In the genomic region with DNA sequence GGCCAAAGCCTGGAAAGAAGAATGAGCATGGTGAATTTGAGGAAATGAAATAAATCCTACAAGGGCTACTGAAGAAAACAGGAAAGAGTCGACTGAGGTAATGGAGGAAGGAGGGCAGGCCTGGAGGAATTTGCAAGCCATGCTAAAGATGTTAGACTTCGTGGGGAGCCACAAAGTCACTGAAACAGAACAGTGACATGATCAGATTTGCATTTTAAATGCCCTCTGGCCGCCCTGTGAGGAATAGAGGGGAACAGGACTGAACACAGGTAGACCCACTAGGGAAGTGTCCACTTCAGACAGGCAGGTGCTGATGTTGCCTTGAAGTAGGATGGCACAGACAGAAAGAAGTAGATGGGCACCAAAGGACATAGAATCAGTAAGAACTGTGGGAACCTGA, we compare ENCODE assay signal across 16 cellular contexts. TPM values are rescaled to one million over a fixed set of nuclear protein-coding genes. Genes with fewer than 3 reads are reported as not detected.
DNase-seq lines count a peak whose midpoint lies in the region; ATAC-seq, FAIRE-seq and TF ChIP-seq lines count a peak whose summit lies in the region.
"Had no signal": no experiment of that assay in that cellular context is flagged by ENCODE, and none has a peak within 500 bp of the region (broad histone marks: within the 10 kb centered on the region; RNA-seq: fewer than 3 reads in every experiment).

No MANE protein-coding gene starts in this region.

- TF ChIP-seq POLR2A in GM12891 (IDR thresholded peaks at IDR 0.05; ENCODE audit: low read depth, low read length), result no peak

- H4K20me1 ChIP-seq in OCI-LY1 (ENCODE audit: insufficient read depth, low read length) (no peaks in the 10 kb centered on the region), keratinocyte (ENCODE audit: control insufficient read depth, extremely low read depth, insufficient read depth, low read length) (no peaks in the 10 kb centered on the region)

- H3K9me3 ChIP-seq in OCI-LY1 (ENCODE audit: low read length), result no peaks in the 10 kb centered on the region
- H3K9me3 ChIP-seq in keratinocyte (ENCODE audit: control insufficient read depth, low read depth, low read length), result no peaks in the 10 kb centered on the region
- H3K9me3 ChIP-seq: MG63 had no signal

- H3K9me1 ChIP-seq in keratinocyte (ENCODE audit: control insufficient read depth, extremely low read depth, insufficient read depth, low read length), result no peaks in the 10 kb centered on the region

- ATAC-seq in HG03025 (IDR thresholded peaks at IDR 0.05; ENCODE audit: low FRiP score, unreplicated experiment), result no peak
- ATAC-seq: HepG2 had no signal

- H3K36me3 ChIP-seq in OCI-LY1 (ENCODE audit: insufficient read depth, low read length) (0 out of 2 replicates have a peak, but pooled peaks cover 7% of the 10 kb centered on the region), keratinocyte (ENCODE audit: control insufficient read depth in 2 of 2, extremely low read depth in 1 of 2, insufficient read depth in 2 of 2, low read length in 2 of 2) (no peaks in the 10 kb centered on the region)
- H3K36me3 ChIP-seq: MG63 had no signal

- no peaks in the 10 kb centered on the region for H3F3A ChIP-seq in OCI-LY1 (ENCODE audit: insufficient read depth, low read length)

- no peaks in the 10 kb centered on the region for H3K9me2 ChIP-seq in OCI-LY1 (ENCODE audit: low read depth, low read length)

- peak overlapping the region; percentile 8 for H3K27ac ChIP-seq in OCI-LY1 (ENCODE audit: low read depth, low read length, poor library complexity, severe bottlenecking)
- H3K27ac ChIP-seq in keratinocyte (ENCODE audit: control insufficient read depth, insufficient read depth, low read length), result no peak overlapping the region
- H3K27ac ChIP-seq in caudate nucleus (ENCODE audit: low read depth, low read length), result no peak overlapping the region
- H3K27ac ChIP-seq: KMS-11 had no signal

- no peaks in the 10 kb centered on the region for H3K27me3 ChIP-seq in OCI-LY1 (ENCODE audit: insufficient read depth, low read length)
- no peaks in the 10 kb centered on the region for H3K27me3 ChIP-seq in keratinocyte (ENCODE audit: control insufficient read depth, extremely low read depth, insufficient read depth, low read length)
- H3K27me3 ChIP-seq: MG63 had no signal

- dilution Hi-C loops in keratinocyte (cut with MboI; ENCODE audit: extremely low pct_ligation_motif_present, low sequenced_read_pairs), result no loop called here

- no peak overlapping the region for H3K9ac ChIP-seq in OCI-LY1 (ENCODE audit: low read length)
- H3K9ac ChIP-seq in keratinocyte (ENCODE audit: control insufficient read depth, extremely low read depth, insufficient read depth, low read length), result no peak overlapping the region
- H3K9ac ChIP-seq: KMS-11 had no signal

- H3K4me3 ChIP-seq in OCI-LY1 (ENCODE audit: low read depth, low read length, poor library complexity, severe bottlenecking), result no peak overlapping the region
- H3K4me3 ChIP-seq in keratinocyte (ENCODE audit: control insufficient read depth in 2 of 3, extremely low read depth in 1 of 3, insufficient read depth in 2 of 3, low read depth in 1 of 3, low read length in 3 of 3), result no peak overlapping the region
- H3K4me3 ChIP-seq: MG63 had no signal

- H3K79me2 ChIP-seq in OCI-LY1 (ENCODE audit: insufficient read depth, low read length) (no peaks in the 10 kb centered on the region), keratinocyte (ENCODE audit: control insufficient read depth, insufficient read depth, low read length) (no peaks in the 10 kb centered on the region)

- TF ChIP-seq CTCF in OCI-LY1 (IDR thresholded peaks at IDR 0.05; ENCODE audit: low read length) (no peak), keratinocyte (optimal IDR thresholded peaks at IDR 0.05 in 1 of 3, IDR thresholded peaks at IDR 0.05 in 1 of 3, conservative IDR thresholded peaks at IDR 0.05 in 1 of 3; ENCODE audit: extremely low read depth in 1 of 3, insufficient read depth in 2 of 3, low read length in 3 of 3) (no peak)

- FAIRE-seq in GM12891 (lab: Jason Lieb, UNC) (peak; percentile 71), GM19239 (lab: Jason Lieb, UNC) (peak; percentile 61), keratinocyte (lab: Jason Lieb, UNC) (peak; percentile 5)
- FAIRE-seq: H1, HepG2 had no signal

- H3K4me2 ChIP-seq in OCI-LY1 (ENCODE audit: low read length), result no peak overlapping the region
- H3K4me2 ChIP-seq in keratinocyte (ENCODE audit: control insufficient read depth, extremely low read depth, insufficient read depth, low read depth, low read length), result no peak overlapping the region
- H3K4me2 ChIP-seq: KMS-11 had no signal

- peaks cover 11% of the 10 kb centered on the region for H3K4me1 ChIP-seq in OCI-LY1 (ENCODE audit: insufficient read depth, low read length, severe bottlenecking)
- no peaks in the 10 kb centered on the region for H3K4me1 ChIP-seq in keratinocyte (ENCODE audit: control insufficient read depth, extremely low read depth, insufficient read depth, low read length)

- H2AFZ ChIP-seq in OCI-LY1 (ENCODE audit: low read length) (no peak overlapping the region), keratinocyte (ENCODE audit: control insufficient read depth, low read length) (no peak overlapping the region)

- no peak for DNase-seq in GM12891 (ENCODE audit: insufficient read length, low spot score)
- DNase-seq in GM19239 (ENCODE audit: insufficient read length, low spot score), result no peak
- DNase-seq in keratinocyte (ENCODE audit: low read depth, low spot score), result no peak
- no peak for DNase-seq in islet precursor cell
- DNase-seq in caudate nucleus (lab: John Stamatoyannopoulos, UW), result no peak
- DNase-seq: ACHN, AML-193, MG63, NCI-H1092, NCI-H524, SW 1271 had no signal

TF ChIP-seq in GM12891, 5 proteins besides CTCF, POLR2A, EP300 and RAD21:
- TF ChIP-seq POU2F2 (IDR thresholded peaks at IDR 0.05; ENCODE audit: low read depth, low read length) (peak; percentile 53), SPI1 (IDR thresholded peaks at IDR 0.05; ENCODE audit: low read depth, low read length) (no peak), POLR2AphosphoS5 (IDR thresholded peaks at IDR 0.05; ENCODE audit: low read depth, low read length) (no peak)

RNA-seq across cellular contexts. Expression of gene RLN1, which starts 42.8 kb away (rescaled TPM):
- 0.55 TPM for polyA plus RNA-seq in GM12891 (2012; ENCODE audit: low read depth, missing spikeins)
- polyA plus RNA-seq in keratinocyte, result 0.10 to 0.19 TPM in 2 of 3 replicates, not detected in the other
- polyA plus RNA-seq in keratinocyte (2011; ENCODE audit: low read depth), result not detected
- polyA plus RNA-seq in keratinocyte (2011; cell fraction: cytosol; rRNA removed), result 0.10 and 0.22 TPM in 2 replicates
- not detected in 2 replicates for polyA plus RNA-seq in keratinocyte (2011; cell fraction: nucleus; rRNA removed)
- 0.22 TPM in 1 of 2 replicates, not detected in the other for polyA plus RNA-seq in keratinocyte (2012; ENCODE audit: low replicate concordance)
- 0.26 TPM in 1 of 3 replicates, not detected in the others for polyA minus RNA-seq in keratinocyte
- polyA minus RNA-seq in keratinocyte (2011; cell fraction: cytosol; rRNA and poly(A)+ RNA removed), result not detected
- polyA minus RNA-seq in keratinocyte (2011; cell fraction: nucleus; rRNA and poly(A)+ RNA removed), result not detected in 2 replicates
- polyA plus RNA-seq: HepG2 had no signal

RNA-seq across cellular contexts. Expression of gene PLGRKT, which starts 55.2 kb away (rescaled TPM):
- 28.5 TPM for polyA plus RNA-seq in GM12891 (2012; ENCODE audit: low read depth, missing spikeins)
- 16.9 to 35.2 TPM (median 28.6 TPM) in 3 replicates for polyA plus RNA-seq in keratinocyte
- polyA plus RNA-seq in keratinocyte (2011; ENCODE audit: low read depth), result 2.9 TPM
- polyA plus RNA-seq in keratinocyte (2011; cell fraction: cytosol; rRNA removed), result 23.3 and 35.5 TPM in 2 replicates
- polyA plus RNA-seq in keratinocyte (2011; cell fraction: nucleus; rRNA removed), result 10.1 and 11.4 TPM in 2 replicates
- polyA plus RNA-seq in keratinocyte (2012; ENCODE audit: low replicate concordance), result 20.4 and 41.0 TPM in 2 replicates
- 0.72 to 7.6 TPM (median 3.5 TPM) in 3 replicates for polyA minus RNA-seq in keratinocyte
- polyA minus RNA-seq in keratinocyte (2011; cell fraction: cytosol; rRNA and poly(A)+ RNA removed), result 14.0 TPM
- 4.0 and 4.2 TPM in 2 replicates for polyA minus RNA-seq in keratinocyte (2011; cell fraction: nucleus; rRNA and poly(A)+ RNA removed)
